In the genomic region with DNA sequence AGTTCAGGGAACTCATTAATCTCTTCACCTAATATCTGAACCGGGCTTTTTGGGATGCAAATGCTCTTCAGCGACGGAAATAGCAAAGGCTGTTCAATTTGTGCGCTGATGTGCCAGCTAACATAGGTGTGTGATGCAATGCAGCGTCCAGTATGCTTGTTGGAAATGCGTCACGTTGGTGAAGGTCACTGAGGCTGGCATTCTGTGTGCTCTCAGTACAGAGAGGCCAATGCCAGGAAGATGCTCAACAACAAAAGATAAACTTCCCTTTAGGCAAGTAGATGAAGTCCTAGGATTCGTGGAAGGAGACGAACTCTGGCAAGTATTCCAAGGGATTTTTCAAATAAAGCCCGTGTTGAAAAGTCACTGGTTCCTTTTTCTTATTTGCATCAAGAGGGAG, we compare ENCODE assay signal across 9 cellular contexts.
"Had no signal": no experiment of that assay in that cellular context is flagged by ENCODE, and none has a peak within 500 bp of the region (broad histone marks: within the 10 kb centered on the region; RNA-seq: fewer than 3 reads in every experiment).

No MANE protein-coding gene starts in this region.

- H3K36me3 ChIP-seq: HAP-1 had no signal

- FAIRE-seq: HTR-8/SVneo, K562 had no signal

- H3K9me3 ChIP-seq: HAP-1 had no signal

- H3K27ac Mint-ChIP-seq: HFFc6 had no signal

- H3K4me1 ChIP-seq: HAP-1 had no signal

- H3K4me3 ChIP-seq: HAP-1, K562 had no signal

- H3K4me3 Mint-ChIP-seq: HFFc6 had no signal

- DNase-seq: GOT3, H7, HFFc6, IMR-90, KG1 had no signal

- ATAC-seq: HCT116, K562 had no signal
